In genomic region chr5:164798110-164798509, GRCh38 we compare ENCODE assay signal across 35 cellular contexts.
DNase-seq lines count a peak whose midpoint lies in the region; ATAC-seq and TF ChIP-seq lines count a peak whose summit lies in the region.
"Had no signal": no experiment of that assay in that cellular context is flagged by ENCODE, and none has a peak within 500 bp of the region (broad histone marks: within the 10 kb centered on the region; RNA-seq: fewer than 3 reads in every experiment).

No MANE protein-coding gene starts in this region.

- no peak overlapping the region for H2BK20ac ChIP-seq in H9 (ENCODE audit: low read depth, low read length, poor library complexity, severe bottlenecking)

- peaks cover 24% of the 10 kb centered on the region for H3K9me3 ChIP-seq in H9 (ENCODE audit: control insufficient read depth, low read depth, low read length)
- peaks cover 13% of the 10 kb centered on the region for H3K9me3 ChIP-seq in neural cell (ENCODE audit: low read length)
- H3K9me3 ChIP-seq: A549, BE2C had no signal

- H3K23ac ChIP-seq in H9 (ENCODE audit: insufficient read length, low read depth, low read length) = no peak overlapping the region

- peak; percentile 56 for TF ChIP-seq EP300 in neural cell (conservative IDR thresholded peaks at IDR 0.05; ENCODE audit: poor library complexity, severe bottlenecking)

- no peak overlapping the region for H2BK120ac ChIP-seq in H9 (ENCODE audit: low read depth, low read length, poor library complexity, severe bottlenecking)

- TF ChIP-seq RAD21 in neural cell (conservative IDR thresholded peaks at IDR 0.05) = no peak

- no peak for ATAC-seq in GM23338
- no peak for ATAC-seq in WTC11
- no peak for ATAC-seq in GM19324 (IDR thresholded peaks at IDR 0.05; ENCODE audit: low FRiP score, unreplicated experiment)
- ATAC-seq: A549; CD8-positive, alpha-beta T cell had no signal

- no peak for TF ChIP-seq CTCF in GM23338 (conservative IDR thresholded peaks at IDR 0.05; ENCODE audit: low read depth in 2 of 2)
- TF ChIP-seq CTCF in H9 (conservative IDR thresholded peaks at IDR 0.05) = no peak
- TF ChIP-seq CTCF in WTC11 (IDR thresholded peaks at IDR 0.05) = no peak
- TF ChIP-seq CTCF in neural cell (IDR thresholded peaks at IDR 0.05; ENCODE audit: poor library complexity, severe bottlenecking) = no peak

- DNase-seq in GM23338 (ENCODE audit: low spot score) = no peak
- DNase-seq in H9 = no peak
- DNase-seq in WTC11 (ENCODE audit: low spot score) = no peak
- no peak for DNase-seq in DMS153 treated with DMSO at 0.1 percent for 48 hours (lab: John Stamatoyannopoulos, UW; ENCODE audit: unreplicated experiment)
- DNase-seq in activated naive CD4-positive, alpha-beta T cell (lab: John Stamatoyannopoulos, UW) = no peak
- DNase-seq in NCI-H1092 treated with DMSO at 0.1 percent for 48 hours (lab: John Stamatoyannopoulos, UW) = no peak
- DNase-seq: 8988T; ACHN; AML-193; BE2C; C1 segment of cervical spinal cord; Caco-2; Calu3; CD4-positive, alpha-beta memory T cell; CD4-positive, alpha-beta T cell; CD4-positive, CD25-positive, alpha-beta regulatory T cell; CD8-positive, alpha-beta memory T cell; CD8-positive, alpha-beta T cell; COR-L47; DMS 273 treated with DMSO at 0.1 percent for 48 hours; DMS153; DMS53; DMS79; DMS79 treated with DMSO at 0.1 percent for 48 hours; DND-41; EL had no signal

- H3K4me1 ChIP-seq in GM23338 (ENCODE audit: insufficient read depth) (peaks cover 20% of the 10 kb centered on the region), H9 (ENCODE audit: insufficient read depth, low read length) (no peaks in the 10 kb centered on the region; the same call in 1 of the 2 replicates)
- H3K4me1 ChIP-seq: A549, BE2C, BLaER1, Caco-2 had no signal

- no peak overlapping the region for H3K4ac ChIP-seq in H9 (ENCODE audit: low read depth, low read length)

- POLR2A ChIA-PET in WTC11 (lab: Charles Lee) = no interaction called here

- no peaks in the 10 kb centered on the region for H3K9me2 ChIP-seq in GM23338 (ENCODE audit: insufficient read depth)
- no peaks in the 10 kb centered on the region for H3K9me2 ChIP-seq in neural cell (ENCODE audit: insufficient read depth, low read length)

- H3K36me3 ChIP-seq in GM23338 (ENCODE audit: insufficient read depth) (peaks cover 10% of the 10 kb centered on the region; the same call in 1 of the 2 replicates), neural cell (ENCODE audit: insufficient read depth, low read length) (no peaks in the 10 kb centered on the region)
- H3K36me3 ChIP-seq: BE2C, BLaER1 had no signal

- H3K27ac Mint-ChIP-seq in GM23338 (peak overlapping the region; percentile 30), H9 (peak overlapping the region in 1 of 3 experiments; percentile 62; a peak in 3 of 7 replicates), WTC11 (peak overlapping the region; percentile 79)
- H3K27ac Mint-ChIP-seq: B cell; CD14-positive monocyte; CD4-positive, alpha-beta memory T cell; CD4-positive, alpha-beta T cell; CD4-positive, CD25-positive, alpha-beta regulatory T cell; CD8-positive, alpha-beta memory T cell; CD8-positive, alpha-beta T cell had no signal

- H3K79me2 ChIP-seq in GM23338 (replicated peaks; ENCODE audit: insufficient read depth) (no peaks in the 10 kb centered on the region), H9 (ENCODE audit: insufficient read depth, low read length) (no peaks in the 10 kb centered on the region), neural cell (replicated peaks; ENCODE audit: insufficient read depth, low read length) (no peaks in the 10 kb centered on the region)

- H3K9me3 Mint-ChIP-seq in GM23338 (peaks cover 40% of the 10 kb centered on the region), H9 (peaks cover 34 to 37% of the 10 kb centered on the region in 2 experiments), WTC11 (peaks cover 33% of the 10 kb centered on the region)

- H3K36me3 Mint-ChIP-seq in GM23338 (ENCODE audit: low read depth) = peaks cover 38% of the 10 kb centered on the region
- H3K36me3 Mint-ChIP-seq in H9 (ENCODE audit: insufficient read depth in 1 of 3, low read depth in 3 of 3) = peaks cover 23 to 39% (median 32%) of the 10 kb centered on the region in 3 experiments
- H3K36me3 Mint-ChIP-seq in WTC11 = peaks cover 38% of the 10 kb centered on the region
- H3K36me3 Mint-ChIP-seq: CD14-positive monocyte; CD4-positive, alpha-beta memory T cell; CD4-positive, CD25-positive, alpha-beta regulatory T cell; CD8-positive, alpha-beta memory T cell; CD8-positive, alpha-beta T cell had no signal

- H4K20me1 ChIP-seq in GM23338 (replicated peaks; ENCODE audit: insufficient read depth) (no peaks in the 10 kb centered on the region), H9 (ENCODE audit: control insufficient read depth, insufficient read depth, insufficient read length) (no peaks in the 10 kb centered on the region), neural cell (ENCODE audit: insufficient read depth) (no peaks in the 10 kb centered on the region)
- H4K20me1 ChIP-seq: BLaER1; BLaER1 treated with 17β-estradiol and CSF1 and Interleukin-3, amounts not matched to agents 10 nM and 100 nM had no signal

- no peak overlapping the region for H3K18ac ChIP-seq in H9 (ENCODE audit: insufficient read length, low read depth, low read length)

- H2AFZ ChIP-seq in GM23338 (no peak overlapping the region), H9 (ENCODE audit: low read length) (no peak overlapping the region), neural cell (ENCODE audit: low read depth, low read length) (no peak overlapping the region)

- no peaks in the 10 kb centered on the region for H3F3A ChIP-seq in GM23338 (replicated peaks; ENCODE audit: low read depth)
- H3F3A ChIP-seq in neural cell (ENCODE audit: insufficient read depth, low read length, poor library complexity, severe bottlenecking) = no peaks in the 10 kb centered on the region

- no peak overlapping the region for H3K14ac ChIP-seq in H9 (ENCODE audit: insufficient read depth, low read length)

- CTCF ChIA-PET in WTC11 (lab: Charles Lee) = no interaction called here

- no peak overlapping the region for H2BK5ac ChIP-seq in H9 (ENCODE audit: insufficient read length, low read length)

- no peak overlapping the region for H2BK12ac ChIP-seq in H9 (ENCODE audit: insufficient read length, low read depth, low read length)

- H3K4me1 Mint-ChIP-seq in GM23338 (peaks cover 13% of the 10 kb centered on the region), H9 (peaks cover 8 to 11% of the 10 kb centered on the region in 2 experiments), WTC11 (peaks cover 17% of the 10 kb centered on the region)
- H3K4me1 Mint-ChIP-seq: B cell; CD14-positive monocyte; CD4-positive, alpha-beta memory T cell; CD4-positive, CD25-positive, alpha-beta regulatory T cell; CD8-positive, alpha-beta memory T cell had no signal

- H3K4me3 ChIP-seq in GM23338 (peak overlapping the region; percentile 7; the same call in 1 of the 2 replicates), neural cell (ENCODE audit: low read length) (no peak overlapping the region)
- H3K4me3 ChIP-seq: A549; BLaER1; BLaER1 treated with 17β-estradiol and CSF1 and Interleukin-3, amounts not matched to agents 10 nM and 100 nM had no signal

- H3K9ac ChIP-seq in H9 (ENCODE audit: extremely low read depth, insufficient read length, low read length) (no peak overlapping the region), neural cell (ENCODE audit: low read length) (no peak overlapping the region)
- H3K9ac ChIP-seq: BLaER1; BLaER1 treated with 17β-estradiol and CSF1 and Interleukin-3, amounts not matched to agents 10 nM and 100 nM had no signal

- no CpG with 5 or more reads among the region's 3 CpGs for WGBS in H9 (ENCODE audit: extremely low coverage, insufficient read length, low lambda C conversion rate)

- H3K79me1 ChIP-seq in H9 (ENCODE audit: insufficient read depth, low read depth, low read length, poor library complexity, severe bottlenecking) = no peaks in the 10 kb centered on the region

- H3K27me3 Mint-ChIP-seq in GM23338 (ENCODE audit: insufficient read depth, low read depth, poor library complexity) (no peaks in the 10 kb centered on the region), H9 (ENCODE audit: low read depth) (no peaks in the 10 kb centered on the region; the same call in 1 of the 2 replicates), WTC11 (ENCODE audit: low read depth) (peaks cover 6% of the 10 kb centered on the region)
- H3K27me3 Mint-ChIP-seq: B cell; CD4-positive, alpha-beta memory T cell; CD4-positive, alpha-beta T cell; CD4-positive, CD25-positive, alpha-beta regulatory T cell; CD8-positive, alpha-beta memory T cell had no signal

- H2BK15ac ChIP-seq in H9 (ENCODE audit: low read depth, low read length) = no peak overlapping the region

- no peak overlapping the region for H2AK5ac ChIP-seq in H9 (ENCODE audit: insufficient read length, low read length)

- no peak overlapping the region for H4K8ac ChIP-seq in H9 (replicated peaks; ENCODE audit: insufficient read length, low read depth, low read length)

- H3T11ph ChIP-seq in H9 (ENCODE audit: low read length) = no peak overlapping the region

- peak overlapping the region; percentile 47 for H3K4me2 ChIP-seq in GM23338
- H3K4me2 ChIP-seq in H9 (ENCODE audit: insufficient read depth, insufficient read length, low read length) = peak overlapping the region; percentile 43
- no peak overlapping the region for H3K4me2 ChIP-seq in neural cell (ENCODE audit: low read length)
- H3K4me2 ChIP-seq: A549; BLaER1; BLaER1 treated with 17β-estradiol and CSF1 and Interleukin-3, amounts not matched to agents 10 nM and 100 nM had no signal

- H4K91ac ChIP-seq in H9 (ENCODE audit: insufficient read length, low read depth, low read length) = no peak overlapping the region

- H3K27ac ChIP-seq in GM23338 (ENCODE audit: low read depth) (no peak overlapping the region), H9 (ENCODE audit: insufficient read length, low read depth, low read length) (no peak overlapping the region), neural cell (ENCODE audit: low read length) (no peak overlapping the region)
- H3K27ac ChIP-seq: 22Rv1; A549; BLaER1; BLaER1 treated with 17β-estradiol and CSF1 and Interleukin-3, amounts not matched to agents 10 nM and 100 nM; C4-2B had no signal

- H3K56ac ChIP-seq in H9 (ENCODE audit: insufficient read length, low read depth, low read length) = no peak overlapping the region

- H3K4me3 Mint-ChIP-seq in GM23338 = no peak overlapping the region
- no peak overlapping the region for H3K4me3 Mint-ChIP-seq in H9
- H3K4me3 Mint-ChIP-seq in WTC11 = 0 out of 2 replicates have a peak overlapping the region, but pooled peaks have one; percentile 6
- H3K4me3 Mint-ChIP-seq: B cell; CD14-positive monocyte; CD4-positive, alpha-beta memory T cell; CD4-positive, alpha-beta T cell; CD4-positive, CD25-positive, alpha-beta regulatory T cell; CD8-positive, alpha-beta memory T cell; CD8-positive, alpha-beta T cell had no signal

- no peak overlapping the region for H4K5ac ChIP-seq in H9 (ENCODE audit: insufficient read length, low read depth, low read length)

- H3K23me2 ChIP-seq in H9 (ENCODE audit: insufficient read length, low read depth, low read length, poor library complexity, severe bottlenecking) = no peaks in the 10 kb centered on the region

- H3K27me3 ChIP-seq in GM23338 (ENCODE audit: insufficient read depth) (no peaks in the 10 kb centered on the region), H9 (ENCODE audit: insufficient read depth, low read length) (no peaks in the 10 kb centered on the region), neural cell (ENCODE audit: insufficient read depth, low read depth, low read length) (no peaks in the 10 kb centered on the region)
- H3K27me3 ChIP-seq: BE2C; BLaER1; BLaER1 treated with 17β-estradiol and CSF1 and Interleukin-3, amounts not matched to agents 10 nM and 100 nM had no signal
